In the genomic region with DNA sequence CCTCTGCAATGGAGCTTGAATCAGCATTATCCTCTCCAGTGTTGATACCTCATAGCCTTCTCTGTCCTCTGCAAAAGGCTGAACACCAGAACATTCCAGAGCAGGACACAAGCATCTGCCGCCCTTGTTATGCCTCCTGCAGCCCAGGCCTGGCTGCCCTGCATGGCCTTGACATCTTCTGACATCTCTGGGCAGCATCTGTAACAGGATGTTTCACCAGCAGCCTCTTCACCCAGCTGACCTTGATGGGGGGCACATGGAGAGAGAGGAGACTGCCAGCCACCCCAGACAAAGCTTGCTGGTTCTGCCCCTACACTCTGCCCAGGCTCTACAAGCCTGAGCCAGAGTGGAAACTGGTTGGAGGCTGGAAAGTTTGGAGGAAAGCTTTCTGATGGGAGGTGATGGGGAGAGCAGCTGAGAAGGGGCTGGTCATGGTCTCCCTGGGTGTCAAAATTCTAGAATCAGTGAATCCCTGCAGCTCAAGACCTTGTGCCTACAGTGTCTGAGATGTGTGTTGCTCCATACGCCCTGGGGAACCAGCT, we compare ENCODE assay signal across 15 cellular contexts.
"Had no signal": no experiment of that assay in that cellular context is flagged by ENCODE, and none has a peak within 500 bp of the region (broad histone marks: within the 10 kb centered on the region; RNA-seq: fewer than 3 reads in every experiment).

No MANE protein-coding gene starts in this region.

- H3K36me3 Mint-ChIP-seq: memory B cell; naive thymus-derived CD8-positive, alpha-beta T cell had no signal

- DNase-seq: activated CD4-positive, alpha-beta T cell treated with anti-CD3 and anti-CD28 coated beads, Interleukin-2, amount 50 U/mL, for 48 hours; activated naive CD4-positive, alpha-beta T cell; activated naive CD8-positive, alpha-beta T cell treated with anti-CD3 and anti-CD28 coated beads, Interleukin-2, amount 50 U/mL, for 24 hours; kidney; left ventricle myocardium superior; naive thymus-derived CD8-positive, alpha-beta T cell; nucleus accumbens; stimulated activated naive CD8-positive, alpha-beta T cell treated with anti-CD3 and anti-CD28 coated beads, Interleukin-15, amount 100 ng/mL, for 72 hours; uterus had no signal

- H3K9me3 Mint-ChIP-seq: activated naive CD8-positive, alpha-beta T cell treated with anti-CD3 and anti-CD28 coated beads, Interleukin-2, amount 50 U/mL, for 24 hours; memory B cell; naive thymus-derived CD8-positive, alpha-beta T cell; stimulated activated naive CD8-positive, alpha-beta T cell treated with anti-CD3 and anti-CD28 coated beads, Interleukin-15, amount 100 ng/mL, for 72 hours had no signal

- H3K4me3 ChIP-seq: ascending aorta, breast epithelium, SK-N-MC, smooth muscle cell, uterus had no signal

- ATAC-seq: activated naive CD8-positive, alpha-beta T cell treated with anti-CD3 and anti-CD28 coated beads, Interleukin-2, amount 50 U/mL, for 24 hours; naive thymus-derived CD8-positive, alpha-beta T cell; stimulated activated naive CD8-positive, alpha-beta T cell treated with anti-CD3 and anti-CD28 coated beads, Interleukin-15, amount 100 ng/mL, for 72 hours had no signal

- H3K27ac ChIP-seq: ascending aorta, breast epithelium, SK-N-MC, uterus, VCaP had no signal

- H3K4me3 Mint-ChIP-seq: activated naive CD8-positive, alpha-beta T cell treated with anti-CD3 and anti-CD28 coated beads, Interleukin-2, amount 50 U/mL, for 24 hours; memory B cell; naive thymus-derived CD8-positive, alpha-beta T cell; stimulated activated naive CD8-positive, alpha-beta T cell treated with anti-CD3 and anti-CD28 coated beads, Interleukin-15, amount 100 ng/mL, for 72 hours had no signal

- H3K27ac Mint-ChIP-seq: activated naive CD8-positive, alpha-beta T cell treated with anti-CD3 and anti-CD28 coated beads, Interleukin-2, amount 50 U/mL, for 24 hours; memory B cell; naive thymus-derived CD8-positive, alpha-beta T cell; stimulated activated naive CD8-positive, alpha-beta T cell treated with anti-CD3 and anti-CD28 coated beads, Interleukin-15, amount 100 ng/mL, for 72 hours had no signal
